ENCODE assay signal across 8 cellular contexts in genomic region chr15:69713726-69714559, GRCh38.
DNase-seq lines count a peak whose midpoint lies in the region; ATAC-seq and TF ChIP-seq lines count a peak whose summit lies in the region.

No MANE protein-coding gene starts in this region.

- intact Hi-C loops in upper lobe of right lung (cut with DNase I), result no loop called here

- H3K27ac ChIP-seq in upper lobe of right lung, result no peak overlapping the region

- no peak overlapping the region for H3K4me3 ChIP-seq in upper lobe of right lung

- DNase-seq in GM13977 (ENCODE audit: low spot score) (peak; percentile 57), upper lobe of right lung (no peak), NCI-H446 treated with DMSO at 0.1 percent for 48 hours (lab: John Stamatoyannopoulos, UW) (no peak), NCI-H2081 (lab: John Stamatoyannopoulos, UW) (no peak), D341Med (ENCODE audit: low spot score) (no peak)
- DNase-seq in T-helper 2 cell treated with Interferon-gamma antibody and Interleukin-4, amounts not matched to agents 5 μg/mL and 100 μg/mL, for 36 hours (ENCODE audit: low spot score), result peak; percentile 90
- DNase-seq in effector memory CD8-positive, alpha-beta T cell, result peak; percentile 69 to 73 (median 69)

- peak overlapping the region; percentile 90 for H3K27ac Mint-ChIP-seq in T-helper 2 cell treated with Interferon-gamma antibody and Interleukin-4, amounts not matched to agents 5 μg/mL and 100 μg/mL, for 36 hours
- peak overlapping the region; percentile 88 to 90 for H3K27ac Mint-ChIP-seq in effector memory CD8-positive, alpha-beta T cell

- H3K4me1 Mint-ChIP-seq in T-helper 2 cell treated with Interferon-gamma antibody and Interleukin-4, amounts not matched to agents 5 μg/mL and 100 μg/mL, for 36 hours (ENCODE audit: low read depth), result peaks cover 68% of the 10 kb centered on the region
- H3K4me1 Mint-ChIP-seq in effector memory CD8-positive, alpha-beta T cell (ENCODE audit: low read depth in 2 of 2), result peaks cover 62 to 73% of the 10 kb centered on the region in 2 donors

- TF ChIP-seq CTCF in GM13977 (IDR thresholded peaks at IDR 0.05; ENCODE audit: extremely low read depth, insufficient read depth, missing control alignments), result no peak
- TF ChIP-seq CTCF in upper lobe of right lung (IDR thresholded peaks at IDR 0.05), result no peak

- ATAC-seq in HG02763 (IDR thresholded peaks at IDR 0.05; ENCODE audit: unreplicated experiment) (peak; percentile 91), upper lobe of right lung (peak; percentile 43)
- ATAC-seq in effector memory CD8-positive, alpha-beta T cell (replicated peaks), result peak; percentile 93

- no peaks in the 10 kb centered on the region for H3K27me3 ChIP-seq in upper lobe of right lung

- H3K9me3 ChIP-seq in upper lobe of right lung, result no peaks in the 10 kb centered on the region

- peak overlapping the region; percentile 55 for H3K4me3 Mint-ChIP-seq in T-helper 2 cell treated with Interferon-gamma antibody and Interleukin-4, amounts not matched to agents 5 μg/mL and 100 μg/mL, for 36 hours
- H3K4me3 Mint-ChIP-seq in effector memory CD8-positive, alpha-beta T cell, result peak overlapping the region; percentile 3 to 69

- H3K9me3 Mint-ChIP-seq in T-helper 2 cell treated with Interferon-gamma antibody and Interleukin-4, amounts not matched to agents 5 μg/mL and 100 μg/mL, for 36 hours, result peaks cover 20% of the 10 kb centered on the region
- H3K9me3 Mint-ChIP-seq in effector memory CD8-positive, alpha-beta T cell, result no peaks in the 10 kb centered on the region

- in situ Hi-C loops in GM13977 (cut with MboI; ENCODE audit: low pct_unique_long_range_greater_than_20kb, low sequenced_read_pairs, unreplicated experiment), result no loop called here

- H3K36me3 ChIP-seq in upper lobe of right lung, result no peaks in the 10 kb centered on the region

- H3K36me3 Mint-ChIP-seq in T-helper 2 cell treated with Interferon-gamma antibody and Interleukin-4, amounts not matched to agents 5 μg/mL and 100 μg/mL, for 36 hours (ENCODE audit: low read depth), result peaks cover 16% of the 10 kb centered on the region
- H3K36me3 Mint-ChIP-seq in effector memory CD8-positive, alpha-beta T cell (ENCODE audit: insufficient read depth), result peaks cover 9% of the 10 kb centered on the region

- peaks cover 15% of the 10 kb centered on the region for H3K27me3 Mint-ChIP-seq in T-helper 2 cell treated with Interferon-gamma antibody and Interleukin-4, amounts not matched to agents 5 μg/mL and 100 μg/mL, for 36 hours (ENCODE audit: low read depth)
- H3K27me3 Mint-ChIP-seq in effector memory CD8-positive, alpha-beta T cell, result no peaks in the 10 kb centered on the region

- H3K4me1 ChIP-seq in upper lobe of right lung, result peaks cover 13% of the 10 kb centered on the region

Comparison
In these comparisons a context has a peak if more than half of its experiments do, and no peak if none do; other contexts are left out.
1. DNase-seq: peak in GM13977 (single experiment), T-helper 2 cell treated with Interferon-gamma antibody and Interleukin-4, amounts not matched to agents 5 μg/mL and 100 μg/mL, for 36 hours (single experiment) and effector memory CD8-positive, alpha-beta T cell (3 of 3); none in upper lobe of right lung (single experiment), NCI-H446 treated with DMSO at 0.1 percent for 48 hours (single experiment), NCI-H2081 (0 of 2) and D341Med (single experiment).
2. ATAC-seq: peak in every context shown above with its lines; median percentile 93 in effector memory CD8-positive, alpha-beta T cell; 91 in HG02763; 43 in upper lobe of right lung.